ENCODE assay signal across 15 cellular contexts in genomic region chr17:5823219-5823618, GRCh38.
DNase-seq lines count a peak whose midpoint lies in the region; ATAC-seq, FAIRE-seq and TF ChIP-seq lines count a peak whose summit lies in the region.
"Had no signal": no experiment of that assay in that cellular context is flagged by ENCODE, and none has a peak within 500 bp of the region (broad histone marks: within the 10 kb centered on the region; RNA-seq: fewer than 3 reads in every experiment).

No MANE protein-coding gene starts in this region.

- H3K27ac ChIP-seq in A549 = no peak overlapping the region
- no peak overlapping the region for H3K27ac ChIP-seq in WERI-Rb-1
- H3K27ac ChIP-seq: BLaER1, GM23248 had no signal

- peak; percentile 70 for FAIRE-seq in A549 (lab: Jason Lieb, UNC)
- no peak for FAIRE-seq in GM12892 (lab: Jason Lieb, UNC)
- FAIRE-seq: H54 had no signal

- ATAC-seq in A549 = no peak
- ATAC-seq in GM19455 (IDR thresholded peaks at IDR 0.05; ENCODE audit: unreplicated experiment) = no peak

- H3K4me3 ChIP-seq in A549 = no peak overlapping the region
- H3K4me3 ChIP-seq in WERI-Rb-1 (ENCODE audit: low read depth, low read length) = no peak overlapping the region
- H3K4me3 ChIP-seq: BLaER1, GM23248 had no signal

- H3K4me1 ChIP-seq in A549 = peaks cover 36% of the 10 kb centered on the region
- H3K4me1 ChIP-seq: BLaER1, Caco-2 had no signal

- POLR2A ChIA-PET in A549 (lab: Yijun Ruan, JAX) = no interaction called here

- no peak for TF ChIP-seq RAD21 in A549 (conservative IDR thresholded peaks at IDR 0.05 in 1 of 2, IDR thresholded peaks at IDR 0.05 in 1 of 2)

- no peak overlapping the region for H3K4me2 ChIP-seq in A549
- H3K4me2 ChIP-seq: BLaER1 had no signal

- no peaks in the 10 kb centered on the region for H3K27me3 ChIP-seq in WERI-Rb-1 (ENCODE audit: insufficient read depth, low read depth, severe bottlenecking)
- H3K27me3 ChIP-seq: BLaER1 had no signal

- no peak for TF ChIP-seq CTCF in A549 (IDR thresholded peaks at IDR 0.05)
- TF ChIP-seq CTCF in WERI-Rb-1 (IDR thresholded peaks at IDR 0.05; ENCODE audit: low read depth, low read length) = no peak

- peaks cover 12% of the 10 kb centered on the region for H3K9me3 ChIP-seq in A549
- peaks cover 2% of the 10 kb centered on the region for H3K9me3 ChIP-seq in WERI-Rb-1 (ENCODE audit: severe bottlenecking)
- H3K9me3 ChIP-seq: Caco-2 had no signal

- TF ChIP-seq POLR2A in A549 (IDR thresholded peaks at IDR 0.05; ENCODE audit: low read length) = no peak
- no peak for TF ChIP-seq POLR2A in GM12892 (IDR thresholded peaks at IDR 0.05; ENCODE audit: low read depth, low read length)

- 35% methylated on average over 6 of the region's 6 CpGs for WGBS in A549 (ENCODE audit: missing lambda C conversion rate)

- DNase-seq in A172 (ENCODE audit: low spot score) (peak; percentile 16), A549 (ENCODE audit: low read depth in 1 of 2, low spot score in 1 of 2) (no peak), SW480 (ENCODE audit: low spot score) (peak; percentile 13), islet precursor cell (peak; percentile 43), WERI-Rb-1 (no peak), HCEC 1CT (no peak), GM12892 (ENCODE audit: insufficient read length) (no peak)
- DNase-seq: AML-193; Caco-2; CD8-positive, alpha-beta memory T cell; GF-D8; GM23248 had no signal

- no peak for TF ChIP-seq EP300 in A549 (IDR thresholded peaks at IDR 0.05)

- CTCF ChIA-PET in A549 (lab: Yijun Ruan, JAX) = interaction anchor here (0.6 to 1.4 kb wide), 2 partner anchors 37 to 331 kb away, joined by 3 to 4 read pairs; no protein-coding TSS in a partner anchor

- no peaks in the 10 kb centered on the region for H3K36me3 ChIP-seq in WERI-Rb-1
- H3K36me3 ChIP-seq: BLaER1 had no signal

TF ChIP-seq in A549, 52 proteins besides CTCF, POLR2A, EP300 and RAD21:
- no peak for TF ChIP-seq RFX5 (IDR thresholded peaks at IDR 0.05)
TF ChIP-seq in A549: peak in this region for 0.

Comparison
In these comparisons a context has a peak if more than half of its experiments do, and no peak if none do; other contexts are left out.
1. DNase-seq: peak in A172 (single experiment), SW480 (single experiment) and islet precursor cell (single experiment); none in A549 (0 of 2), WERI-Rb-1 (single experiment), HCEC 1CT (single experiment) and GM12892 (single experiment).